ENCODE assay signal across 1 cellular context in genomic region chr17:42535400-42536047, GRCh38.
TF ChIP-seq lines count a peak whose summit lies in the region.

No MANE protein-coding gene starts in this region.

TF ChIP-seq in K562, 482 proteins besides CTCF, POLR2A, EP300 and RAD21 (continued from another document):
- TF ChIP-seq PRDM10 (IDR thresholded peaks at IDR 0.05; ENCODE audit: partially characterized antibody) (no peak), HSF4 (CRISPR knock-in tag; IDR thresholded peaks at IDR 0.05; ENCODE audit: borderline replicate concordance) (peak; percentile 96; the same call in 1 of the 2 replicates), ZNF644 (tag; IDR thresholded peaks at IDR 0.05; ENCODE audit: low read depth) (peak; percentile 99), ZNF75A (CRISPR knock-in tag; IDR thresholded peaks at IDR 0.05) (peak; percentile 34; the same call in 1 of the 2 replicates), RNF219 (CRISPR knock-in tag; IDR thresholded peaks at IDR 0.05) (peak; percentile 87; the same call in 1 of the 2 replicates), SP2 (IDR thresholded peaks at IDR 0.05; ENCODE audit: extremely low read depth, low read depth, low read length, poor library complexity, severe bottlenecking) (no peak), ZHX1 (conservative IDR thresholded peaks at IDR 0.05; ENCODE audit: low read length) (no peak), POLR3A (IDR thresholded peaks at IDR 0.05; ENCODE audit: borderline replicate concordance, extremely low read depth, insufficient read depth, insufficient read length) (no peak), PRPF4 (IDR thresholded peaks at IDR 0.05; ENCODE audit: insufficient read depth, low read depth, low read length, poor library complexity, severe bottlenecking) (no peak), CBX2 (IDR thresholded peaks at IDR 0.05; ENCODE audit: insufficient read depth, low read length, poor library complexity, severe bottlenecking) (no peak), ZNF165 (CRISPR knock-in tag; IDR thresholded peaks at IDR 0.05; ENCODE audit: borderline replicate concordance) (peak; percentile 96), SIN3B (IDR thresholded peaks at IDR 0.05; ENCODE audit: low read depth) (no peak), JUNB (CRISPR knock-in tag; conservative IDR thresholded peaks at IDR 0.05) (0 out of 2 replicates have a peak, but pooled peaks have one; percentile 5), RBM34 (IDR thresholded peaks at IDR 0.05; ENCODE audit: borderline replicate concordance, insufficient read depth, low read length) (no peak), ZNF583 (CRISPR knock-in tag; IDR thresholded peaks at IDR 0.05) (peak; percentile 99), ZNF232 (CRISPR knock-in tag; IDR thresholded peaks at IDR 0.05) (no peak), C11orf30 (IDR thresholded peaks at IDR 0.05; ENCODE audit: low read depth) (no peak), SIRT6 (IDR thresholded peaks at IDR 0.05; ENCODE audit: low read depth, low read length) (no peak), MAFK (IDR thresholded peaks at IDR 0.05; ENCODE audit: low read length) (no peak), HDAC2 (IDR thresholded peaks at IDR 0.05) (0 out of 2 replicates have a peak, but pooled peaks have one; percentile 75)
